Comparison of ENCODE assay signal across 10 cellular contexts in genomic region chr12:87509233-87509820, GRCh38.
DNase-seq lines count a peak whose midpoint lies in the region; ATAC-seq and TF ChIP-seq lines count a peak whose summit lies in the region.
"Had no signal": no experiment of that assay in that cellular context is flagged by ENCODE, and none has a peak within 500 bp of the region (broad histone marks: within the 10 kb centered on the region; RNA-seq: fewer than 3 reads in every experiment).

No MANE protein-coding gene starts in this region.

- H3K4me3 ChIP-seq in GM23248 (no peak overlapping the region), MM.1S (ENCODE audit: low read length) (no peak overlapping the region), adipocyte (ENCODE audit: low read length) (no peak overlapping the region), osteoblast (ENCODE audit: insufficient read depth, low read length) (no peak overlapping the region), mesendoderm (ENCODE audit: low read length) (no peak overlapping the region)

- in situ Hi-C loops in GM23248 (cut with MboI), result no loop called here

- H3K27me3 Mint-ChIP-seq in activated CD8-positive, alpha-beta T cell treated with anti-CD3 and anti-CD28 coated beads, Interleukin-2, amount 10 ng/mL, durations not matched to agents 7 days and 5 days (ENCODE audit: low read depth), result no peaks in the 10 kb centered on the region
- H3K27me3 Mint-ChIP-seq: central memory CD8-positive, alpha-beta T cell had no signal

- H3K36me3 ChIP-seq in GM23248 (ENCODE audit: low read depth), result no peaks in the 10 kb centered on the region
- H3K36me3 ChIP-seq in MM.1S (replicated peaks; ENCODE audit: insufficient read depth, low read length), result no peaks in the 10 kb centered on the region
- H3K36me3 ChIP-seq in adipocyte (ENCODE audit: control insufficient read depth, insufficient read depth, low read length, severe bottlenecking), result no peaks in the 10 kb centered on the region
- H3K36me3 ChIP-seq in osteoblast (ENCODE audit: insufficient read depth, low read length), result no peaks in the 10 kb centered on the region
- no peaks in the 10 kb centered on the region for H3K36me3 ChIP-seq in mesendoderm (ENCODE audit: control insufficient read depth, insufficient read depth, low read length)

- H3K9me2 ChIP-seq in GM23248 (ENCODE audit: insufficient read depth), result no peaks in the 10 kb centered on the region
- H3K9me2 ChIP-seq in MM.1S (replicated peaks; ENCODE audit: insufficient read depth, low read length), result no peaks in the 10 kb centered on the region

- no peak overlapping the region for H4K5ac ChIP-seq in mesendoderm (ENCODE audit: low read length)

- no peak overlapping the region for H2BK15ac ChIP-seq in mesendoderm (replicated peaks; ENCODE audit: low read depth)

- POLR2A ChIA-PET in activated CD8-positive, alpha-beta T cell treated with anti-CD3 and anti-CD28 coated beads, Interleukin-2, amount 10 ng/mL, durations not matched to agents 7 days and 5 days (lab: Charles Lee), result no interaction called here

- H3K9me3 Mint-ChIP-seq in activated CD8-positive, alpha-beta T cell treated with anti-CD3 and anti-CD28 coated beads, Interleukin-2, amount 10 ng/mL, durations not matched to agents 7 days and 5 days (ENCODE audit: insufficient read depth), result no peaks in the 10 kb centered on the region

- no peak overlapping the region for H3K4ac ChIP-seq in mesendoderm (ENCODE audit: low read depth, low read length)

- no peak overlapping the region for H2AK5ac ChIP-seq in mesendoderm (ENCODE audit: low read length)

- intact Hi-C loops in posterior cingulate gyrus (cut with DNase I), result no loop called here

- no peak overlapping the region for H3K27ac Mint-ChIP-seq in activated CD8-positive, alpha-beta T cell treated with anti-CD3 and anti-CD28 coated beads, Interleukin-2, amount 10 ng/mL, durations not matched to agents 7 days and 5 days
- H3K27ac Mint-ChIP-seq: T-helper 2 cell treated with Interferon-gamma antibody and Interleukin-4, amounts not matched to agents 5 μg/mL and 100 μg/mL, for 36 hours had no signal

- H4K8ac ChIP-seq in mesendoderm (ENCODE audit: low read depth, low read length), result no peak overlapping the region

- no peak overlapping the region for H3K23ac ChIP-seq in mesendoderm (ENCODE audit: low read length)

- H3K27me3 ChIP-seq in GM23248 (replicated peaks; ENCODE audit: insufficient read depth), result no peaks in the 10 kb centered on the region
- no peaks in the 10 kb centered on the region for H3K27me3 ChIP-seq in MM.1S (replicated peaks; ENCODE audit: insufficient read depth, low read length)
- no peaks in the 10 kb centered on the region for H3K27me3 ChIP-seq in adipocyte (replicated peaks; ENCODE audit: control insufficient read depth, insufficient read depth, low read length)
- H3K27me3 ChIP-seq in osteoblast (ENCODE audit: insufficient read depth, low read length), result no peaks in the 10 kb centered on the region
- no peaks in the 10 kb centered on the region for H3K27me3 ChIP-seq in mesendoderm (ENCODE audit: insufficient read depth, low read length, poor library complexity)

- H2AFZ ChIP-seq in GM23248, result no peak overlapping the region
- H2AFZ ChIP-seq in MM.1S (ENCODE audit: low read length), result 0 out of 2 replicates have a peak overlapping the region, but pooled peaks have one; percentile 8
- H2AFZ ChIP-seq in osteoblast (ENCODE audit: low read length), result peak overlapping the region; percentile 31

- no peaks in the 10 kb centered on the region for H3K9me3 ChIP-seq in GM23248 (ENCODE audit: low read depth)
- no peaks in the 10 kb centered on the region for H3K9me3 ChIP-seq in MM.1S (replicated peaks; ENCODE audit: insufficient read depth, low read length)
- H3K9me3 ChIP-seq in adipocyte (ENCODE audit: control insufficient read depth, low read length), result no peaks in the 10 kb centered on the region
- H3K9me3 ChIP-seq in osteoblast (ENCODE audit: low read depth, low read length), result no peaks in the 10 kb centered on the region

- H3K79me2 ChIP-seq in GM23248 (ENCODE audit: insufficient read depth) (no peaks in the 10 kb centered on the region), MM.1S (ENCODE audit: low read length) (no peaks in the 10 kb centered on the region), osteoblast (ENCODE audit: insufficient read depth, low read length) (no peaks in the 10 kb centered on the region), mesendoderm (ENCODE audit: control insufficient read depth, insufficient read depth, low read length) (no peaks in the 10 kb centered on the region)

- no peak overlapping the region for H3K18ac ChIP-seq in mesendoderm (ENCODE audit: low read length)

- no peak overlapping the region for H3K4me3 Mint-ChIP-seq in activated CD8-positive, alpha-beta T cell treated with anti-CD3 and anti-CD28 coated beads, Interleukin-2, amount 10 ng/mL, durations not matched to agents 7 days and 5 days
- H3K4me3 Mint-ChIP-seq: central memory CD8-positive, alpha-beta T cell; T-helper 2 cell treated with Interferon-gamma antibody and Interleukin-4, amounts not matched to agents 5 μg/mL and 100 μg/mL, for 36 hours had no signal

- no peak overlapping the region for H3K56ac ChIP-seq in mesendoderm (ENCODE audit: low read length)

- no peaks in the 10 kb centered on the region for H3K4me1 ChIP-seq in GM23248 (ENCODE audit: insufficient read depth)
- no peaks in the 10 kb centered on the region for H3K4me1 ChIP-seq in MM.1S (ENCODE audit: low read length)
- H3K4me1 ChIP-seq in adipocyte (ENCODE audit: control insufficient read depth, insufficient read depth, low read length), result peaks cover 4% of the 10 kb centered on the region
- H3K4me1 ChIP-seq in osteoblast (ENCODE audit: insufficient read depth, low read length), result no peaks in the 10 kb centered on the region
- no peaks in the 10 kb centered on the region for H3K4me1 ChIP-seq in mesendoderm (ENCODE audit: control insufficient read depth, low read depth, low read length)

- H3K36me3 Mint-ChIP-seq in activated CD8-positive, alpha-beta T cell treated with anti-CD3 and anti-CD28 coated beads, Interleukin-2, amount 10 ng/mL, durations not matched to agents 7 days and 5 days (ENCODE audit: low read depth), result no peaks in the 10 kb centered on the region

- peak; percentile 23 for DNase-seq in GM23248
- DNase-seq in MM.1S, result peak; percentile 26
- peak; percentile 81 for DNase-seq in adipocyte (ENCODE audit: low read depth)
- DNase-seq in osteoblast (ENCODE audit: insufficient read length, low spot score, missing footprints), result no peak
- DNase-seq in Ammon's horn (ENCODE audit: low spot score), result no peak
- DNase-seq in activated CD8-positive, alpha-beta T cell treated with anti-CD3 and anti-CD28 coated beads, Interleukin-2, amount 10 ng/mL, durations not matched to agents 7 days and 5 days, result no peak
- DNase-seq in mesendoderm, result no peak
- DNase-seq in posterior cingulate gyrus, result no peak

- H4K20me1 ChIP-seq in GM23248 (ENCODE audit: insufficient read depth) (no peaks in the 10 kb centered on the region), MM.1S (ENCODE audit: insufficient read depth, low read length) (no peaks in the 10 kb centered on the region), osteoblast (ENCODE audit: insufficient read depth, low read length) (no peaks in the 10 kb centered on the region)

- H3K79me1 ChIP-seq in mesendoderm (ENCODE audit: low read length), result no peaks in the 10 kb centered on the region

- no peak overlapping the region for H2BK120ac ChIP-seq in mesendoderm (ENCODE audit: low read depth, low read length)

- ATAC-seq in activated CD8-positive, alpha-beta T cell treated with anti-CD3 and anti-CD28 coated beads, Interleukin-2, amount 10 ng/mL, durations not matched to agents 7 days and 5 days, result no peak

- H3K4me2 ChIP-seq in GM23248 (ENCODE audit: unreplicated experiment) (no peak overlapping the region), MM.1S (ENCODE audit: low read depth, low read length) (no peak overlapping the region), osteoblast (ENCODE audit: insufficient read depth, low read length) (no peak overlapping the region), mesendoderm (ENCODE audit: low read length) (no peak overlapping the region)

- H3K27ac ChIP-seq in GM23248, result no peak overlapping the region
- H3K27ac ChIP-seq in MM.1S (ENCODE audit: low read length), result no peak overlapping the region
- no peak overlapping the region for H3K27ac ChIP-seq in osteoblast (ENCODE audit: low read depth, low read length)
- no peak overlapping the region for H3K27ac ChIP-seq in mesendoderm (ENCODE audit: low read depth, low read length)

- no peaks in the 10 kb centered on the region for H3K4me1 Mint-ChIP-seq in activated CD8-positive, alpha-beta T cell treated with anti-CD3 and anti-CD28 coated beads, Interleukin-2, amount 10 ng/mL, durations not matched to agents 7 days and 5 days (ENCODE audit: low read depth)
- H3K4me1 Mint-ChIP-seq: central memory CD8-positive, alpha-beta T cell had no signal

- H3F3A ChIP-seq in GM23248 (ENCODE audit: insufficient read depth) (no peaks in the 10 kb centered on the region), MM.1S (ENCODE audit: insufficient read depth, low read length) (no peaks in the 10 kb centered on the region)

- CTCF ChIA-PET in activated CD8-positive, alpha-beta T cell treated with anti-CD3 and anti-CD28 coated beads, Interleukin-2, amount 10 ng/mL, durations not matched to agents 7 days and 5 days (lab: Charles Lee), result no interaction called here

- TF ChIP-seq CTCF in MM.1S (IDR thresholded peaks at IDR 0.05; ENCODE audit: low read length), result no peak
- no peak for TF ChIP-seq CTCF in osteoblast (IDR thresholded peaks at IDR 0.05; ENCODE audit: extremely low read depth, low read depth, low read length)

- no peak overlapping the region for H2BK5ac ChIP-seq in mesendoderm (ENCODE audit: low read length)

- no peak overlapping the region for H3K9ac ChIP-seq in GM23248
- no peak overlapping the region for H3K9ac ChIP-seq in MM.1S (ENCODE audit: low read length)
- H3K9ac ChIP-seq in adipocyte (ENCODE audit: low read length), result no peak overlapping the region
- no peak overlapping the region for H3K9ac ChIP-seq in mesendoderm (ENCODE audit: low read length)

Comparison
In these comparisons a context has a peak if more than half of its experiments do, and no peak if none do; other contexts are left out.
1. DNase-seq: peak in GM23248 (single experiment), MM.1S (single experiment) and adipocyte (single experiment); none in osteoblast (single experiment), Ammon's horn (single experiment), activated CD8-positive, alpha-beta T cell treated with anti-CD3 and anti-CD28 coated beads, Interleukin-2, amount 10 ng/mL, durations not matched to agents 7 days and 5 days (single experiment), mesendoderm (single experiment) and posterior cingulate gyrus (0 of 10).